14 cellular contexts compared by ENCODE assay signal in genomic region chr2:217279571-217279970, GRCh38.
DNase-seq lines count a peak whose midpoint lies in the region; ATAC-seq, FAIRE-seq and TF ChIP-seq lines count a peak whose summit lies in the region.
"Had no signal": no experiment of that assay in that cellular context is flagged by ENCODE, and none has a peak within 500 bp of the region (broad histone marks: within the 10 kb centered on the region; RNA-seq: fewer than 3 reads in every experiment).

No MANE protein-coding gene starts in this region.

- no peak overlapping the region for H3K4me2 ChIP-seq in endothelial cell of umbilical vein (ENCODE audit: insufficient read depth, low read length)

- no peak overlapping the region for H3K9ac ChIP-seq in endothelial cell of umbilical vein (replicated peaks; ENCODE audit: extremely low read depth, insufficient read depth, low read length)

- no peak for ATAC-seq in GM19467 (IDR thresholded peaks at IDR 0.05; ENCODE audit: unreplicated experiment)

- no peaks in the 10 kb centered on the region for H3K79me2 ChIP-seq in endothelial cell of umbilical vein (ENCODE audit: control insufficient read depth, insufficient read depth, low read length)

- dilution Hi-C loops in endothelial cell of umbilical vein (cut with MboI; ENCODE audit: extremely low pct_ligation_motif_present, low sequenced_read_pairs) = no loop called here

- no peaks in the 10 kb centered on the region for H3K9me3 ChIP-seq in endothelial cell of umbilical vein (replicated peaks; ENCODE audit: control insufficient read depth, insufficient read depth, low read length)
- H3K9me3 ChIP-seq: prostate gland had no signal

- FAIRE-seq in endothelial cell of umbilical vein (lab: Jason Lieb, UNC) (peak; percentile 70), H54 (lab: Jason Lieb, UNC) (no peak)
- FAIRE-seq: islet of Langerhans had no signal

- CTCF ChIA-PET in endothelial cell of umbilical vein (lab: Charles Lee) = interaction anchor here (1.0 to 1.8 kb wide), 2 partner anchors 14 to 113 kb away, joined by 3 to 5 read pairs; no protein-coding TSS in a partner anchor

- no peak overlapping the region for H2AFZ ChIP-seq in endothelial cell of umbilical vein (ENCODE audit: low read depth, low read length)

- H3K27ac ChIP-seq in endothelial cell of umbilical vein (ENCODE audit: insufficient read depth, low read depth, low read length) = peak overlapping the region; percentile 22
- H3K27ac ChIP-seq: prostate gland had no signal

- H3K4me3 ChIP-seq in endothelial cell of umbilical vein (replicated peaks in 1 of 3; ENCODE audit: insufficient read depth in 1 of 3, low read depth in 1 of 3, low read length in 3 of 3) = no peak overlapping the region
- H3K4me3 ChIP-seq: coronary artery, prostate gland had no signal

- intact Hi-C loops in endothelial cell of umbilical vein (cut with micrococcal nuclease) = no loop called here

- no peaks in the 10 kb centered on the region for H4K20me1 ChIP-seq in endothelial cell of umbilical vein (replicated peaks; ENCODE audit: control insufficient read depth, extremely low read depth, insufficient read depth, low read length)

- no peaks in the 10 kb centered on the region for H3K9me1 ChIP-seq in endothelial cell of umbilical vein (replicated peaks; ENCODE audit: control insufficient read depth, extremely low read depth, insufficient read depth, low read length)

- DNase-seq in ACHN (peak; percentile 31), M059J (ENCODE audit: low read depth) (peak; percentile 95), endothelial cell of umbilical vein (ENCODE audit: low read depth, low spot score) (peak; percentile 49), myocyte (ENCODE audit: low read depth) (peak; percentile 98), H54 (ENCODE audit: insufficient read length, low spot score) (no peak), NAMALWA (ENCODE audit: low spot score) (no peak)
- DNase-seq in stimulated activated CD4-positive, alpha-beta T cell treated with anti-CD3 and anti-CD28 coated beads, Interleukin-4, amount 100 ng/mL, for 24 hours = no peak
- DNase-seq: activated T-cell treated with anti-CD3 and anti-CD28 coated beads, Interleukin-2, amount 50 U/mL, for 24 hours; Karpas-422; NCI-H526 had no signal

- POLR2A ChIA-PET in endothelial cell of umbilical vein (lab: Charles Lee) = no interaction called here

- no peaks in the 10 kb centered on the region for H3K27me3 ChIP-seq in endothelial cell of umbilical vein (ENCODE audit: control insufficient read depth in 2 of 2, insufficient read depth in 2 of 2, low read length in 2 of 2)

- H3K4me1 ChIP-seq in endothelial cell of umbilical vein (ENCODE audit: control insufficient read depth, extremely low read depth, insufficient read depth, low read length) = peaks cover 20% of the 10 kb centered on the region
- H3K4me1 ChIP-seq: prostate gland had no signal

- in situ Hi-C loops in ACHN (cut with HindIII; ENCODE audit: low pct_ligation_motif_present, low pct_unique_long_range_greater_than_20kb, low sequenced_read_pairs) = no loop called here

- no peak for TF ChIP-seq CTCF in endothelial cell of umbilical vein (IDR thresholded peaks at IDR 0.05; ENCODE audit: extremely low read depth in 1 of 2, insufficient read depth in 1 of 2, low read depth in 1 of 2, low read length in 2 of 2)

- BruUV-seq in endothelial cell of umbilical vein (replicated peaks; lab: Mats Ljungman, UMichigan) = no TSS peak

- no peaks in the 10 kb centered on the region for H3K36me3 ChIP-seq in endothelial cell of umbilical vein (ENCODE audit: control insufficient read depth in 2 of 2, extremely low read depth in 1 of 2, insufficient read depth in 2 of 2, low read length in 2 of 2)
- H3K36me3 ChIP-seq: prostate gland had no signal

- TF ChIP-seq POLR2A in endothelial cell of umbilical vein (IDR thresholded peaks at IDR 0.05; ENCODE audit: low read depth, low read length) (no peak), H54 (IDR thresholded peaks at IDR 0.05; ENCODE audit: low read depth, low read length) (no peak)

TF ChIP-seq in endothelial cell of umbilical vein, 7 proteins besides CTCF, POLR2A, EP300 and RAD21:
- no peak for TF ChIP-seq POLR2AphosphoS5 (IDR thresholded peaks at IDR 0.05; ENCODE audit: insufficient read depth, low read depth, low read length)
- TF ChIP-seq FOS (IDR thresholded peaks at IDR 0.05; ENCODE audit: borderline replicate concordance, insufficient read depth, low read length) = peak; percentile 53

Comparison
In these comparisons a context has a peak if more than half of its experiments do, and no peak if none do; other contexts are left out.
1. DNase-seq: peak in ACHN (single experiment), M059J (single experiment), endothelial cell of umbilical vein (single experiment) and myocyte (single experiment); none in H54 (single experiment), NAMALWA (single experiment) and stimulated activated CD4-positive, alpha-beta T cell treated with anti-CD3 and anti-CD28 coated beads, Interleukin-4, amount 100 ng/mL, for 24 hours (single experiment).